ENCODE assay signal across 1 cellular context in the genomic region with DNA sequence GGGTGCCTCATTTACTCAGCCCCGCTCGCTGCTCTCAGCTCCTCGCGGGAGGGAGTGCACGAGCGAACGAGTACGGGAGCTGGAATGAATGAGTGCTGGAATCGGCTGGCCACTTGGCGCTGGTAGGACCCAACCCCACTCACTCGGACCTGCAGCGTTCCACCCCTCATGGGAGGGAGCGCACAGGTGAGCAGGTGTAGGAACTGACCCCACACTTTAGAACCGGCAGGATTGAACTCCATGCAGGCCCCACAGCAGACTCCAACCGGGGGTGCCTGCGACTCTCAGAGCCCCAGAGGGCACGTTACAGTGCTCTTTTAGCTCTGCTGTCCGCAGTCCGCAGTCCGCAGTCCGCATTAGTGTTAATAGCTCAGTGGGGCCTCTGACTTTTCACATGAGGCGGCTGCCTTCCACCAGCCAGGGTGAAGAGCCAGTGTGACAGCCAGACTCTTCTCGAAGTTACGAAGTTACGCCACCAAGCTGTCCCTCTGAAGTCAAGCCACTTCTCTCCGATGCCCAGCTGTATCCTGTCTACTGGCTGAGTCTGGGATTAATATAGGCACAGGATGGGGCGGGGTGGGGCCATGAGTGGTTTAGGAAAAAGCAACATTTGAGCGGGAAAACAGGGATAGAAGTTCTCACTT.
A peak's percentile ranks its signal among the peaks of the same experiment; 100 is the strongest.
TF ChIP-seq lines count a peak whose summit lies in the region.

No MANE protein-coding gene starts in this region.

TF ChIP-seq in WTC11, 78 proteins besides CTCF, POLR2A, EP300 and RAD21 (continued from another document):
- TF ChIP-seq, protein P1, sequence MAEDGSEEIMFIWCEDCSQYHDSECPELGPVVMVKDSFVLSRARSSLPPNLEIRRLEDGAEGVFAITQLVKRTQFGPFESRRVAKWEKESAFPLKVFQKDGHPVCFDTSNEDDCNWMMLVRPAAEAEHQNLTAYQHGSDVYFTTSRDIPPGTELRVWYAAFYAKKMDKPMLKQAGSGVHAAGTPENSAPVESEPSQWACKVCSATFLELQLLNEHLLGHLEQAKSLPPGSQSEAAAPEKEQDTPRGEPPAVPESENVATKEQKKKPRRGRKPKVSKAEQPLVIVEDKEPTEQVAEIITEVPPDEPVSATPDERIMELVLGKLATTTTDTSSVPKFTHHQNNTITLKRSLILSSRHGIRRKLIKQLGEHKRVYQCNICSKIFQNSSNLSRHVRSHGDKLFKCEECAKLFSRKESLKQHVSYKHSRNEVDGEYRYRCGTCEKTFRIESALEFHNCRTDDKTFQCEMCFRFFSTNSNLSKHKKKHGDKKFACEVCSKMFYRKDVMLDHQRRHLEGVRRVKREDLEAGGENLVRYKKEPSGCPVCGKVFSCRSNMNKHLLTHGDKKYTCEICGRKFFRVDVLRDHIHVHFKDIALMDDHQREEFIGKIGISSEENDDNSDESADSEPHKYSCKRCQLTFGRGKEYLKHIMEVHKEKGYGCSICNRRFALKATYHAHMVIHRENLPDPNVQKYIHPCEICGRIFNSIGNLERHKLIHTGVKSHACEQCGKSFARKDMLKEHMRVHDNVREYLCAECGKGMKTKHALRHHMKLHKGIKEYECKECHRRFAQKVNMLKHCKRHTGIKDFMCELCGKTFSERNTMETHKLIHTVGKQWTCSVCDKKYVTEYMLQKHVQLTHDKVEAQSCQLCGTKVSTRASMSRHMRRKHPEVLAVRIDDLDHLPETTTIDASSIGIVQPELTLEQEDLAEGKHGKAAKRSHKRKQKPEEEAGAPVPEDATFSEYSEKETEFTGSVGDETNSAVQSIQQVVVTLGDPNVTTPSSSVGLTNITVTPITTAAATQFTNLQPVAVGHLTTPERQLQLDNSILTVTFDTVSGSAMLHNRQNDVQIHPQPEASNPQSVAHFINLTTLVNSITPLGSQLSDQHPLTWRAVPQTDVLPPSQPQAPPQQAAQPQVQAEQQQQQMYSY (CRISPR knock-in tag; IDR thresholded peaks at IDR 0.05), result no peak
- TF ChIP-seq NR1H2 (CRISPR knock-in tag; IDR thresholded peaks at IDR 0.05), result no peak
- TF ChIP-seq CREM (CRISPR knock-in tag; IDR thresholded peaks at IDR 0.05), result peak; percentile 21; the same call in 1 of the 2 replicates
- 0 out of 2 replicates have a peak, but pooled peaks have one; percentile 53 for TF ChIP-seq ZNF232 (CRISPR knock-in tag; IDR thresholded peaks at IDR 0.05)
- TF ChIP-seq, protein P2, sequence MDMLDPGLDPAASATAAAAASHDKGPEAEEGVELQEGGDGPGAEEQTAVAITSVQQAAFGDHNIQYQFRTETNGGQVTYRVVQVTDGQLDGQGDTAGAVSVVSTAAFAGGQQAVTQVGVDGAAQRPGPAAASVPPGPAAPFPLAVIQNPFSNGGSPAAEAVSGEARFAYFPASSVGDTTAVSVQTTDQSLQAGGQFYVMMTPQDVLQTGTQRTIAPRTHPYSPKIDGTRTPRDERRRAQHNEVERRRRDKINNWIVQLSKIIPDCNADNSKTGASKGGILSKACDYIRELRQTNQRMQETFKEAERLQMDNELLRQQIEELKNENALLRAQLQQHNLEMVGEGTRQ (CRISPR knock-in tag; IDR thresholded peaks at IDR 0.05), result no peak
